In the genomic region with DNA sequence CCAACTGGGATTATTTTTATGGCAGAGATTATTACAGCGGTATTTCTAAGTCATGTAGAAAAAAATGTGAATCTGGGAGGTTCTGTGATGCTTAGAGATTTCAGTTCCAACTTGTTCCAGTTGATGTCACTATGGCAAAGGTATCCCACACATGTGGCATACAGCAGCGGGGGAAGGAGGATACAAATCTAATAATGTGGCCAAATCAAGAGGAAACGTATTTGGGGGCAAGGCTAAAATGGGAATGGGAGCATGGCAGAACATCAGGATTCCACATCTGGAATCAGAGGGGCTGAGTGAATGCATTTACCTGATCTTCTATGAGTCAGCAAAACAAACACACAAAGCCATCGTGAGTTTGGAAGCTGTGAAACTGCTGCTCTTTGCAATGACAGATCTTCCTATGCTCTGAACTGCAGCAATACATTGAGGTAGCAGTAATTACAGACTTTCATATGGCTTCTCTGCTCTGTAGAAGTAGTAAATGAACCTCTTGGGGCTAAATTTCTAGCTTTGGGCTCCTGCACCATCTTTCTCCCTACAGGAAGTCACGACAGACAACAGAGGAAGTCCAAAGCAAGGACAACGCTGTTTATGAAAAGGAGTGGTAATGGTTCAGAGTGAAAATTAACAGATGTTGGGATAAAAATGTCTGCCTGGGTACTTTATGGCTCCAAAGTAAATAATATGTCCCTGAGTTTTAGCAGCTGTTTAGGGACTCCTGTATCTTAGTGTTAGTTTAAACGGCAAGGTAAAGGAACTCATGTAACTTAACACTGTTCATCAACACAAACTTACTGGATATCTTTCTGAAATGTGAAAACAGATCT, we compare ENCODE assay signal across 8 cellular contexts. TPM values are rescaled to one million over a fixed set of nuclear protein-coding genes. Genes with fewer than 3 reads are reported as not detected.
A peak's percentile ranks its signal among the peaks of the same experiment; 100 is the strongest.
DNase-seq lines count a peak whose midpoint lies in the region; ATAC-seq and TF ChIP-seq lines count a peak whose summit lies in the region.

No MANE protein-coding gene starts in this region.

- H3K9me3 ChIP-seq in adipocyte (ENCODE audit: control insufficient read depth, low read length) (no peaks in the 10 kb centered on the region), right atrium auricular region (no peaks in the 10 kb centered on the region)

- peak; percentile 26 for DNase-seq in AG10803 (ENCODE audit: low read depth)
- peak; percentile 14 for DNase-seq in NCI-H526 treated with DMSO at 0.1 percent for 48 hours (lab: John Stamatoyannopoulos, UW)
- DNase-seq in adipocyte (ENCODE audit: low read depth) = peak; percentile 70
- DNase-seq in right atrium auricular region (ENCODE audit: low spot score) = no peak
- DNase-seq in retina = peak; percentile 35
- DNase-seq in activated effector memory CD4-positive, alpha-beta T cell treated with Interleukin-2 at 50 U/mL for 16 hours = no peak

- H3K4me1 ChIP-seq in adipocyte (ENCODE audit: control insufficient read depth, insufficient read depth, low read length) (peaks cover 9% of the 10 kb centered on the region), right atrium auricular region (peaks cover 0 to 6% of the 10 kb centered on the region in 2 donors)

- H3K27ac ChIP-seq in right atrium auricular region = no peak overlapping the region

- TF ChIP-seq CTCF in AG10803 (conservative IDR thresholded peaks at IDR 0.05; ENCODE audit: low read length) = peak; percentile 53
- TF ChIP-seq CTCF in GM12873 (IDR thresholded peaks at IDR 0.05; ENCODE audit: insufficient read depth, low read depth, low read length, missing control alignments) = peak; percentile 42
- TF ChIP-seq CTCF in right atrium auricular region (IDR thresholded peaks at IDR 0.05) = peak in 1 of 2 donors; percentile 55

- H3K36me3 ChIP-seq in adipocyte (ENCODE audit: control insufficient read depth, insufficient read depth, low read length, severe bottlenecking) (no peaks in the 10 kb centered on the region), right atrium auricular region (no peaks in the 10 kb centered on the region)

- peaks cover 15% of the 10 kb centered on the region for H3K27me3 ChIP-seq in adipocyte (replicated peaks; ENCODE audit: control insufficient read depth, insufficient read depth, low read length)
- H3K27me3 ChIP-seq in right atrium auricular region = no peaks in the 10 kb centered on the region

- H3K9ac ChIP-seq in adipocyte (ENCODE audit: low read length) = peak overlapping the region; percentile 7

- H3K4me3 ChIP-seq in AG10803 (ENCODE audit: low read length) (peak overlapping the region; percentile 44), adipocyte (ENCODE audit: low read length) (peak overlapping the region; percentile 72), right atrium auricular region (peak overlapping the region; percentile 22 to 40)

- ATAC-seq in HG02973 (IDR thresholded peaks at IDR 0.05; ENCODE audit: unreplicated experiment) = peak; percentile 64

RNA-seq across cellular contexts. Expression of a gene that starts 55.6 kb away (rescaled TPM):
- total RNA-seq in right atrium auricular region = 10 to 100 TPM; 13.9 to 18.1 TPM

RNA-seq across cellular contexts. Expression of a gene that starts 55.6 kb away (rescaled TPM):
- total RNA-seq in right atrium auricular region = 100 to 1,000 TPM; 323 to 740 TPM

Comparison
In these comparisons a context has a peak if more than half of its experiments do, and no peak if none do; other contexts are left out.
1. DNase-seq: peak in AG10803 (single experiment), NCI-H526 treated with DMSO at 0.1 percent for 48 hours (single experiment), adipocyte (single experiment) and retina (single experiment); none in right atrium auricular region (single experiment) and activated effector memory CD4-positive, alpha-beta T cell treated with Interleukin-2 at 50 U/mL for 16 hours (single experiment).
2. Peak in every context shown above with its lines, with median percentiles within 50 percentile points of each other: H3K4me3 ChIP-seq.